Comparison of ENCODE assay signal across 16 cellular contexts in genomic region chr17:21463779-21464407, GRCh38.
DNase-seq lines count a peak whose midpoint lies in the region; ATAC-seq, FAIRE-seq and TF ChIP-seq lines count a peak whose summit lies in the region.
"Had no signal": no experiment of that assay in that cellular context is flagged by ENCODE, and none has a peak within 500 bp of the region (broad histone marks: within the 10 kb centered on the region; RNA-seq: fewer than 3 reads in every experiment).

No MANE protein-coding gene starts in this region.

- H3K56ac ChIP-seq in H1 (replicated peaks; ENCODE audit: insufficient read length, low read depth, low read length) (no peak overlapping the region), mesendoderm (ENCODE audit: low read length) (peak overlapping the region; percentile 86)

- no peaks in the 10 kb centered on the region for H3K36me3 Mint-ChIP-seq in activated naive CD8-positive, alpha-beta T cell
- no peaks in the 10 kb centered on the region for H3K36me3 Mint-ChIP-seq in activated naive CD8-positive, alpha-beta T cell treated with anti-CD3 and anti-CD28 coated beads, Interleukin-2, amount 50 U/mL, for 24 hours (ENCODE audit: low read depth)

- H3K23me2 ChIP-seq in H1 (ENCODE audit: low read depth, low read length): peaks cover 3% of the 10 kb centered on the region; the same call in 1 of the 2 replicates

- H3K79me2 ChIP-seq in H1 (ENCODE audit: control insufficient read depth in 1 of 2, insufficient read depth in 2 of 2, low read length in 2 of 2) (no peaks in the 10 kb centered on the region), mesendoderm (ENCODE audit: control insufficient read depth, insufficient read depth, low read length) (no peaks in the 10 kb centered on the region)

- H3K36me3 ChIP-seq in H1 (ENCODE audit: control insufficient read depth in 2 of 4, insufficient read depth in 4 of 4, low read length in 3 of 4) (no peaks in the 10 kb centered on the region), mesendoderm (ENCODE audit: control insufficient read depth, insufficient read depth, low read length) (no peaks in the 10 kb centered on the region), suprapubic skin (no peaks in the 10 kb centered on the region)

- no peak overlapping the region; a peak in 2 of 7 replicates for H3K9ac ChIP-seq in H1 (replicated peaks in 1 of 4; ENCODE audit: extremely low read depth in 1 of 4, low read depth in 3 of 4, low read length in 3 of 4)
- H3K9ac ChIP-seq in mesendoderm (ENCODE audit: low read length): peak overlapping the region; percentile 59

- peaks cover 2% of the 10 kb centered on the region for H3K27me3 Mint-ChIP-seq in activated naive CD8-positive, alpha-beta T cell
- H3K27me3 Mint-ChIP-seq in activated naive CD8-positive, alpha-beta T cell treated with anti-CD3 and anti-CD28 coated beads, Interleukin-2, amount 50 U/mL, for 24 hours: peaks cover 10% of the 10 kb centered on the region

- no peaks in the 10 kb centered on the region for H4K20me1 ChIP-seq in H1 (replicated peaks in 1 of 2; ENCODE audit: control insufficient read depth in 1 of 2, insufficient read depth in 2 of 2, low read length in 2 of 2)

- peak overlapping the region; percentile 72 to 96 for H3K4me2 ChIP-seq in H1 (ENCODE audit: insufficient read depth in 1 of 2, low read depth in 2 of 2, low read length in 2 of 2)
- peak overlapping the region; percentile 40 for H3K4me2 ChIP-seq in mesendoderm (ENCODE audit: low read length)
- H3K4me2 ChIP-seq: A549 had no signal

- H3K4me1 ChIP-seq in H1 (replicated peaks in 1 of 4; ENCODE audit: control insufficient read depth in 3 of 4, insufficient read depth in 4 of 4, low read length in 3 of 4) (peaks cover 0 to 14% (median 2%) of the 10 kb centered on the region in 4 experiments; a peak in 3 of 7 replicates), mesendoderm (ENCODE audit: control insufficient read depth, low read depth, low read length) (peaks cover 2% of the 10 kb centered on the region), suprapubic skin (peaks cover 10% of the 10 kb centered on the region)
- H3K4me1 ChIP-seq: A549 had no signal

- no peak for TF ChIP-seq POLR2A in H1 (IDR thresholded peaks at IDR 0.05; ENCODE audit: control extremely low read depth in 1 of 2, low read depth in 2 of 2, low read length in 2 of 2)
- no peak for TF ChIP-seq POLR2A in suprapubic skin (IDR thresholded peaks at IDR 0.05)

- H2BK5ac ChIP-seq in H1 (ENCODE audit: low read depth, low read length) (peak overlapping the region; percentile 44; the same call in 1 of the 2 replicates), mesendoderm (ENCODE audit: low read length) (no peak overlapping the region)

- H3K27me3 ChIP-seq in H1 (replicated peaks in 1 of 4; ENCODE audit: control insufficient read depth in 3 of 4, extremely low read depth in 1 of 4, insufficient read depth in 3 of 4, low read length in 3 of 4): peaks cover 0 to 24% (median 14%) of the 10 kb centered on the region in 4 experiments; a peak in 5 of 7 replicates
- no peaks in the 10 kb centered on the region for H3K27me3 ChIP-seq in mesendoderm (ENCODE audit: insufficient read depth, low read length, poor library complexity)
- H3K27me3 ChIP-seq in suprapubic skin: peaks cover 8% of the 10 kb centered on the region

- H4K91ac ChIP-seq in H1 (replicated peaks; ENCODE audit: insufficient read length, low read length): peak overlapping the region; percentile 74

- no peak overlapping the region for H2BK20ac ChIP-seq in H1 (ENCODE audit: low read length)

- H3K4me3 ChIP-seq in H1 (ENCODE audit: extremely low read depth in 1 of 4, insufficient read depth in 2 of 4, low read depth in 3 of 4, low read length in 4 of 4): peak overlapping the region; percentile 35 to 59 (median 44)
- no peak overlapping the region for H3K4me3 ChIP-seq in mesendoderm (ENCODE audit: low read length)
- H3K4me3 ChIP-seq in suprapubic skin: peak overlapping the region; percentile 19
- H3K4me3 ChIP-seq: A549 had no signal

- TF ChIP-seq CTCF in H1 (IDR thresholded peaks at IDR 0.05; ENCODE audit: control extremely low read depth in 1 of 3, insufficient read depth in 1 of 3, low read depth in 1 of 3, low read length in 3 of 3): no peak
- no peak for TF ChIP-seq CTCF in suprapubic skin (IDR thresholded peaks at IDR 0.05)

- H2AFZ ChIP-seq in H1 (ENCODE audit: low read length): peak overlapping the region; percentile 80

- no peak overlapping the region for H3K14ac ChIP-seq in H1 (ENCODE audit: insufficient read length)

- H2BK120ac ChIP-seq in H1 (replicated peaks; ENCODE audit: low read depth, low read length): no peak overlapping the region
- peak overlapping the region; percentile 2 for H2BK120ac ChIP-seq in mesendoderm (ENCODE audit: low read depth, low read length)

- H3K9me3 Mint-ChIP-seq in activated naive CD8-positive, alpha-beta T cell (ENCODE audit: low read depth): no peaks in the 10 kb centered on the region
- no peaks in the 10 kb centered on the region for H3K9me3 Mint-ChIP-seq in activated naive CD8-positive, alpha-beta T cell treated with anti-CD3 and anti-CD28 coated beads, Interleukin-2, amount 50 U/mL, for 24 hours

- POLR2A ChIA-PET in H1 (lab: Charles Lee; ENCODE audit: partially characterized antibody): interaction anchor here (0.6 to 1.0 kb wide), 2 partner anchors 44 to 48 kb away, joined by 3 to 4 read pairs; no protein-coding TSS in a partner anchor

- FAIRE-seq in H1 (lab: Jason Lieb, UNC): no peak
- FAIRE-seq: A549, bronchial epithelial cell, H54 had no signal

- ATAC-seq in activated naive CD8-positive, alpha-beta T cell treated with anti-CD3 and anti-CD28 coated beads, Interleukin-2, amount 50 U/mL, for 24 hours: no peak
- ATAC-seq: A549 had no signal

- TF ChIP-seq EP300 in H1 (IDR thresholded peaks at IDR 0.05; ENCODE audit: borderline replicate concordance in 1 of 2, low read depth in 2 of 2, low read length in 2 of 2): no peak
- TF ChIP-seq EP300 in suprapubic skin (IDR thresholded peaks at IDR 0.05): no peak

- no peak overlapping the region for H3K4me3 Mint-ChIP-seq in activated naive CD8-positive, alpha-beta T cell
- no peak overlapping the region for H3K4me3 Mint-ChIP-seq in activated naive CD8-positive, alpha-beta T cell treated with anti-CD3 and anti-CD28 coated beads, Interleukin-2, amount 50 U/mL, for 24 hours

- H3K27ac Mint-ChIP-seq in activated naive CD8-positive, alpha-beta T cell: peak overlapping the region; percentile 70
- H3K27ac Mint-ChIP-seq in activated naive CD8-positive, alpha-beta T cell treated with anti-CD3 and anti-CD28 coated beads, Interleukin-2, amount 50 U/mL, for 24 hours: no peak overlapping the region

- peak overlapping the region; percentile 60 for H3K18ac ChIP-seq in H1 (ENCODE audit: extremely low read depth, low read length)
- H3K18ac ChIP-seq in mesendoderm (ENCODE audit: low read length): peak overlapping the region; percentile 88

- H4K5ac ChIP-seq in H1 (ENCODE audit: insufficient read length, low read depth, low read length) (no peak overlapping the region), mesendoderm (ENCODE audit: low read length) (no peak overlapping the region)

- no peaks in the 10 kb centered on the region for H3K9me3 ChIP-seq in H1 (ENCODE audit: insufficient read depth in 2 of 2, low read depth in 1 of 2, low read length in 1 of 2)
- H3K9me3 ChIP-seq in suprapubic skin: no peaks in the 10 kb centered on the region
- H3K9me3 ChIP-seq: A549 had no signal

- H3K27ac ChIP-seq in H1 (ENCODE audit: low read depth, low read length) (no peak overlapping the region), mesendoderm (ENCODE audit: low read depth, low read length) (no peak overlapping the region), suprapubic skin (no peak overlapping the region)
- H3K27ac ChIP-seq: A549 had no signal

- CTCF ChIA-PET in H1 (lab: Charles Lee; ENCODE audit: partially characterized antibody): interaction anchor here (0.6 kb wide), 1 partner anchor 44 kb away, joined by 3 read pairs; no protein-coding TSS in a partner anchor

- WGBS in H1 (ENCODE audit: extremely low coverage in 1 of 2, insufficient coverage in 1 of 2, insufficient read length in 1 of 2, insufficient replicate concordance in 2 of 2, low coverage in 1 of 2, low lambda C conversion rate in 2 of 2, missing lambda C conversion rate in 1 of 2), 2 experiments: 6% methylated on average over 48 of the region's 48 CpGs; no CpG with 5 or more reads in 1 of the 2 experiments
- WGBS in mesendoderm (ENCODE audit: extremely low coverage, insufficient coverage, low lambda C conversion rate): no CpG with 5 or more reads among the region's 48 CpGs
- 21% methylated on average over 31 of the region's 48 CpGs for WGBS in suprapubic skin

- H3K4me1 Mint-ChIP-seq in activated naive CD8-positive, alpha-beta T cell (ENCODE audit: low read depth): peaks cover 19% of the 10 kb centered on the region
- H3K4me1 Mint-ChIP-seq in activated naive CD8-positive, alpha-beta T cell treated with anti-CD3 and anti-CD28 coated beads, Interleukin-2, amount 50 U/mL, for 24 hours: peaks cover 18% of the 10 kb centered on the region

- H3K79me1 ChIP-seq in H1 (ENCODE audit: low read depth, low read length) (no peaks in the 10 kb centered on the region), mesendoderm (ENCODE audit: low read length) (no peaks in the 10 kb centered on the region)

- TF ChIP-seq RAD21 in H1 (IDR thresholded peaks at IDR 0.05 in 1 of 2, conservative IDR thresholded peaks at IDR 0.05 in 1 of 2; ENCODE audit: low read depth in 2 of 2, low read length in 2 of 2): no peak

- 0 out of 2 replicates have a peak overlapping the region, but pooled peaks have one; percentile 72 for H2BK15ac ChIP-seq in H1 (ENCODE audit: low read length)
- H2BK15ac ChIP-seq in mesendoderm (replicated peaks; ENCODE audit: low read depth): no peak overlapping the region

- H4K8ac ChIP-seq in H1 (ENCODE audit: extremely low read depth, insufficient read depth, low read length) (peak overlapping the region; percentile 51), mesendoderm (ENCODE audit: low read depth, low read length) (peak overlapping the region; percentile 95)

- no peak overlapping the region for H3K23ac ChIP-seq in H1 (ENCODE audit: insufficient read length)
- H3K23ac ChIP-seq in mesendoderm (ENCODE audit: low read length): no peak overlapping the region

- H3K4ac ChIP-seq in H1 (replicated peaks; ENCODE audit: insufficient read length, low read depth, low read length) (no peak overlapping the region), mesendoderm (ENCODE audit: low read depth, low read length) (no peak overlapping the region)

- DNase-seq in activated naive CD8-positive, alpha-beta T cell treated with anti-CD3 and anti-CD28 coated beads, Interleukin-2, amount 50 U/mL, for 24 hours: no peak
- DNase-seq in H1 (ENCODE audit: low read depth in 1 of 2, low spot score in 2 of 2) (peak in 1 of 2 experiments; percentile 70), mesendoderm (peak; percentile 63), suprapubic skin (ENCODE audit: low spot score in 2 of 2) (no peak), NAMALWA (ENCODE audit: low spot score) (no peak), NCI-H345 (lab: John Stamatoyannopoulos, UW) (no peak), NCI-H2081 treated with DMSO at 0.1 percent for 48 hours (lab: John Stamatoyannopoulos, UW) (no peak)
- DNase-seq: activated T-cell treated with anti-CD3 and anti-CD28 coated beads for 4 hours, DMS 273 treated with DMSO at 0.1 percent for 48 hours, NCI-H1694, NCI-H82, SIG-M5 had no signal

- peak overlapping the region; percentile 44; the same call in 1 of the 2 replicates for H2BK12ac ChIP-seq in H1 (ENCODE audit: low read depth, low read length)

- no peak overlapping the region for H2AK5ac ChIP-seq in H1 (ENCODE audit: low read depth, low read length)
- no peak overlapping the region for H2AK5ac ChIP-seq in mesendoderm (ENCODE audit: low read length)
